34 cellular contexts compared by ENCODE assay signal in the genomic region with DNA sequence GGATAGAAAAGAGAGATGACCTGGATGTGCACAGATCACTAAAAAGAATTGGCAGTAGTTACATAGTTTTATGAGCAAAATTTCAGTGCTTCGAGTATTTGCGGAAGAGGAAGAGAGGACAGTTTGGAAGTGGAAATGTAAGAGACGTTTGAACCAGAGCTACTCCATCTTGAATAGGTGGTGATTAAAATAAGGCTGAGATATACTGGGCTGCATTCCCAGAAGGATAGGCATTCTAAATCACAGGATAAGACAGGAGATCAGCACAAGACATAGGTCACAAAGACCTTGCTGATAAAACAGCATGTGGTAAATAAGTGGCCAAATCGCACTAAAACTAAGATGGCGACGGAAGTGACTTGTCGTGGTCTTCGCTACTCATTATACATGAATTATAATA.
"Had no signal": no experiment of that assay in that cellular context is flagged by ENCODE, and none has a peak within 500 bp of the region (broad histone marks: within the 10 kb centered on the region; RNA-seq: fewer than 3 reads in every experiment).

No MANE protein-coding gene starts in this region.

- H3K36me3 ChIP-seq: adrenal gland, esophagus squamous epithelium, gastroesophageal sphincter, heart right ventricle had no signal

- H3K27me3 ChIP-seq: adrenal gland, body of pancreas, esophagus squamous epithelium, gastroesophageal sphincter, heart right ventricle, hepatocyte had no signal

- H3K36me3 Mint-ChIP-seq: activated CD4-positive, alpha-beta memory T cell treated with anti-CD3 and anti-CD28 coated beads for 36 hours; activated CD8-positive, alpha-beta memory T cell treated with anti-CD3 and anti-CD28 coated beads, Interleukin-2, amount 10 ng/mL, durations not matched to agents 7 days and 5 days; activated naive CD4-positive, alpha-beta T cell treated with anti-CD3 and anti-CD28 coated beads, Interleukin-2, amount 50 U/mL, for 24 hours; activated naive CD8-positive, alpha-beta T cell treated with anti-CD3 and anti-CD28 coated beads for 36 hours had no signal

- H3K27me3 Mint-ChIP-seq: activated CD4-positive, alpha-beta memory T cell treated with anti-CD3 and anti-CD28 coated beads for 36 hours; activated CD4-positive, alpha-beta T cell treated with anti-CD3 and anti-CD28 coated beads for 36 hours; activated CD4-positive, alpha-beta T cell treated with anti-CD3 and anti-CD28 coated beads, Interleukin-2, amount 10 ng/mL, durations not matched to agents 24 days and 14 days; activated CD8-positive, alpha-beta memory T cell treated with anti-CD3 and anti-CD28 coated beads, Interleukin-2, amount 10 ng/mL, durations not matched to agents 7 days and 5 days; activated naive CD4-positive, alpha-beta T cell treated with anti-CD3 and anti-CD28 coated beads, Interleukin-2, amount 50 U/mL, for 24 hours; activated naive CD8-positive, alpha-beta T cell treated with anti-CD3 and anti-CD28 coated beads for 36 hours; activated naive CD8-positive, alpha-beta T cell treated with anti-CD3 and anti-CD28 coated beads, Interleukin-2, amount 50 U/mL, for 24 hours; T-helper 17 cell had no signal

- H2AFZ ChIP-seq: hepatocyte had no signal

- H3K4me3 ChIP-seq: adrenal gland, body of pancreas, esophagus squamous epithelium, gastroesophageal sphincter, heart right ventricle, hepatocyte had no signal

- ATAC-seq: activated CD4-positive, alpha-beta T cell treated with anti-CD3 and anti-CD28 coated beads for 36 hours; activated CD8-positive, alpha-beta memory T cell treated with anti-CD3 and anti-CD28 coated beads, Interleukin-2, amount 10 ng/mL, durations not matched to agents 7 days and 5 days; activated CD8-positive, alpha-beta T cell treated with anti-CD3 and anti-CD28 coated beads, Interleukin-2, amount 10 ng/mL, durations not matched to agents 7 days and 5 days; activated naive CD8-positive, alpha-beta T cell treated with anti-CD3 and anti-CD28 coated beads, Interleukin-2, amount 50 U/mL, for 24 hours; body of pancreas; gastroesophageal sphincter; heart right ventricle; T-helper 17 cell had no signal

- H3K4me1 Mint-ChIP-seq: activated CD4-positive, alpha-beta T cell treated with anti-CD3 and anti-CD28 coated beads for 36 hours; activated CD4-positive, alpha-beta T cell treated with anti-CD3 and anti-CD28 coated beads, Interleukin-2, amount 10 ng/mL, durations not matched to agents 24 days and 14 days; activated CD8-positive, alpha-beta memory T cell treated with anti-CD3 and anti-CD28 coated beads, Interleukin-2, amount 10 ng/mL, durations not matched to agents 7 days and 5 days; activated naive CD4-positive, alpha-beta T cell treated with anti-CD3 and anti-CD28 coated beads, Interleukin-2, amount 50 U/mL, for 24 hours; activated naive CD8-positive, alpha-beta T cell treated with anti-CD3 and anti-CD28 coated beads for 36 hours; activated naive CD8-positive, alpha-beta T cell treated with anti-CD3 and anti-CD28 coated beads, Interleukin-2, amount 50 U/mL, for 24 hours; T-helper 17 cell had no signal

- H3K27ac ChIP-seq: adrenal gland, body of pancreas, epithelial cell of prostate, esophagus squamous epithelium, gastroesophageal sphincter, heart right ventricle, hepatocyte had no signal

- DNase-seq: activated CD4-positive, alpha-beta memory T cell treated with anti-CD3 and anti-CD28 coated beads for 36 hours; activated CD4-positive, alpha-beta T cell treated with anti-CD3 and anti-CD28 coated beads for 36 hours; activated CD4-positive, alpha-beta T cell treated with anti-CD3 and anti-CD28 coated beads, Interleukin-2, amount 10 ng/mL, durations not matched to agents 24 days and 14 days; activated CD4-positive, CD25-positive, alpha-beta regulatory T cell; activated CD4-positive, CD25-positive, alpha-beta regulatory T cell treated with anti-CD3 and anti-CD28 coated beads, Interleukin-2, amount 50 U/mL, for 72 hours; activated CD8-positive, alpha-beta memory T cell treated with anti-CD3 and anti-CD28 coated beads, Interleukin-2, amount 10 ng/mL, durations not matched to agents 7 days and 5 days; activated CD8-positive, alpha-beta memory T cell treated with anti-CD3 and anti-CD28 coated beads, Interleukin-2, amount 50 U/mL, for 4 hours; activated CD8-positive, alpha-beta T cell treated with anti-CD3 and anti-CD28 coated beads, Interleukin-2, amount 10 ng/mL, durations not matched to agents 7 days and 5 days; activated effector memory CD4-positive, alpha-beta T cell treated with Interleukin-2 at 50 U/mL for 16 hours; activated gamma-delta T cell treated with Interleukin-2 at 50 U/mL for 16 hours; activated naive CD4-positive, alpha-beta T cell treated with anti-CD3 and anti-CD28 coated beads for 36 hours; activated naive CD8-positive, alpha-beta T cell treated with anti-CD3 and anti-CD28 coated beads for 36 hours; activated naive CD8-positive, alpha-beta T cell treated with anti-CD3 and anti-CD28 coated beads, Interleukin-2, amount 50 U/mL, for 24 hours; activated T-cell treated with anti-CD3 and anti-CD28 coated beads, Interleukin-2, amount 50 U/mL, for 1 hour; activated T-cell treated with anti-CD3 and anti-CD28 coated beads, Interleukin-2, amount 50 U/mL, for 48 hours; adrenal gland; amygdala; aorta; body of pancreas; caudate nucleus; effector CD8-positive, alpha-beta T cell; esophagus squamous epithelium; foreskin melanocyte; heart right ventricle; T-helper 17 cell; T1000 had no signal

- H3K4me1 ChIP-seq: adrenal gland, body of pancreas, esophagus squamous epithelium, gastroesophageal sphincter, heart right ventricle had no signal

- H3K79me2 ChIP-seq: hepatocyte had no signal

- H3K27ac Mint-ChIP-seq: activated CD4-positive, alpha-beta memory T cell treated with anti-CD3 and anti-CD28 coated beads for 36 hours; activated CD4-positive, alpha-beta T cell treated with anti-CD3 and anti-CD28 coated beads for 36 hours; activated CD4-positive, alpha-beta T cell treated with anti-CD3 and anti-CD28 coated beads, Interleukin-2, amount 10 ng/mL, durations not matched to agents 24 days and 14 days; activated CD8-positive, alpha-beta memory T cell treated with anti-CD3 and anti-CD28 coated beads, Interleukin-2, amount 10 ng/mL, durations not matched to agents 7 days and 5 days; activated CD8-positive, alpha-beta T cell treated with anti-CD3 and anti-CD28 coated beads, Interleukin-2, amount 10 ng/mL, durations not matched to agents 7 days and 5 days; activated naive CD4-positive, alpha-beta T cell treated with anti-CD3 and anti-CD28 coated beads for 36 hours; activated naive CD4-positive, alpha-beta T cell treated with anti-CD3 and anti-CD28 coated beads, Interleukin-2, amount 50 U/mL, for 24 hours; activated naive CD8-positive, alpha-beta T cell treated with anti-CD3 and anti-CD28 coated beads for 36 hours; activated naive CD8-positive, alpha-beta T cell treated with anti-CD3 and anti-CD28 coated beads, Interleukin-2, amount 50 U/mL, for 24 hours; T-helper 17 cell; T-helper 2 cell treated with Interferon-gamma antibody and Interleukin-4, amounts not matched to agents 5 μg/mL and 100 μg/mL, for 36 hours had no signal

- H3K9me3 ChIP-seq: adrenal gland, body of pancreas, gastroesophageal sphincter had no signal

- H3K4me2 ChIP-seq: hepatocyte had no signal

- H3K9me3 Mint-ChIP-seq: activated CD4-positive, alpha-beta T cell treated with anti-CD3 and anti-CD28 coated beads, Interleukin-2, amount 10 ng/mL, durations not matched to agents 24 days and 14 days; activated naive CD4-positive, alpha-beta T cell treated with anti-CD3 and anti-CD28 coated beads, Interleukin-2, amount 50 U/mL, for 24 hours; activated naive CD8-positive, alpha-beta T cell treated with anti-CD3 and anti-CD28 coated beads for 36 hours had no signal

- FAIRE-seq: colon, endometrium, endothelial cell of umbilical vein had no signal

- H3K4me3 Mint-ChIP-seq: activated CD4-positive, alpha-beta memory T cell treated with anti-CD3 and anti-CD28 coated beads for 36 hours; activated CD4-positive, alpha-beta T cell treated with anti-CD3 and anti-CD28 coated beads for 36 hours; activated CD4-positive, alpha-beta T cell treated with anti-CD3 and anti-CD28 coated beads, Interleukin-2, amount 10 ng/mL, durations not matched to agents 24 days and 14 days; activated CD8-positive, alpha-beta memory T cell treated with anti-CD3 and anti-CD28 coated beads, Interleukin-2, amount 10 ng/mL, durations not matched to agents 7 days and 5 days; activated CD8-positive, alpha-beta T cell treated with anti-CD3 and anti-CD28 coated beads, Interleukin-2, amount 10 ng/mL, durations not matched to agents 7 days and 5 days; activated naive CD4-positive, alpha-beta T cell treated with anti-CD3 and anti-CD28 coated beads for 36 hours; activated naive CD4-positive, alpha-beta T cell treated with anti-CD3 and anti-CD28 coated beads, Interleukin-2, amount 50 U/mL, for 24 hours; activated naive CD8-positive, alpha-beta T cell treated with anti-CD3 and anti-CD28 coated beads for 36 hours; activated naive CD8-positive, alpha-beta T cell treated with anti-CD3 and anti-CD28 coated beads, Interleukin-2, amount 50 U/mL, for 24 hours; T-helper 17 cell; T-helper 2 cell treated with Interferon-gamma antibody and Interleukin-4, amounts not matched to agents 5 μg/mL and 100 μg/mL, for 36 hours had no signal
